18 cellular contexts compared by ENCODE assay signal in genomic region chr15:40234783-40235182, GRCh38. TPM values are rescaled to one million over a fixed set of nuclear protein-coding genes. Genes with fewer than 3 reads are reported as not detected.
DNase-seq lines count a peak whose midpoint lies in the region; ATAC-seq and TF ChIP-seq lines count a peak whose summit lies in the region.
"Had no signal": no experiment of that assay in that cellular context is flagged by ENCODE, and none has a peak within 500 bp of the region (broad histone marks: within the 10 kb centered on the region; RNA-seq: fewer than 3 reads in every experiment).

No MANE protein-coding gene starts in this region.

- ATAC-seq in activated CD8-positive, alpha-beta memory T cell treated with anti-CD3 and anti-CD28 coated beads, Interleukin-2, amount 10 ng/mL, durations not matched to agents 7 days and 5 days: no peak
- ATAC-seq in HG03432 (IDR thresholded peaks at IDR 0.05; ENCODE audit: unreplicated experiment): no peak
- ATAC-seq: body of pancreas, heart left ventricle, left lobe of liver had no signal

- DNase-seq in activated CD8-positive, alpha-beta memory T cell treated with anti-CD3 and anti-CD28 coated beads, Interleukin-2, amount 10 ng/mL, durations not matched to agents 7 days and 5 days: peak; percentile 23
- DNase-seq in activated CD8-positive, alpha-beta memory T cell treated with anti-CD3 and anti-CD28 coated beads for 24 hours: no peak
- DNase-seq in PC-9 (peak in 1 of 2 experiments; percentile 64), smooth muscle cell (lab: John Stamatoyannopoulos, UW; ENCODE audit: unreplicated experiment) (no peak), substantia nigra (lab: John Stamatoyannopoulos, UW) (no peak), NCI-H524 (lab: John Stamatoyannopoulos, UW) (no peak)
- DNase-seq: activated CD4-positive, alpha-beta T cell treated with anti-CD3 and anti-CD28 coated beads, Interleukin-2, amount 50 U/mL, for 48 hours; body of pancreas; heart left ventricle; NCI-H187 treated with DMSO at 0.1 percent for 48 hours; NK-92 treated with Interleukin-12 subunit alpha and Interleukin-12 subunit beta, amount 100 ng/mL, for 24 hours; pancreas had no signal

- BruUV-seq in PC-9 (replicated peaks; lab: Mats Ljungman, UMichigan): no TSS peak

- TF ChIP-seq CTCF in PC-9 (conservative IDR thresholded peaks at IDR 0.05) (no peak), smooth muscle cell (IDR thresholded peaks at IDR 0.05; ENCODE audit: borderline replicate concordance, insufficient read depth, poor library complexity, severe bottlenecking) (no peak)

- peaks cover 3% of the 10 kb centered on the region for H3K36me3 Mint-ChIP-seq in activated CD8-positive, alpha-beta memory T cell treated with anti-CD3 and anti-CD28 coated beads, Interleukin-2, amount 10 ng/mL, durations not matched to agents 7 days and 5 days

- H3K4me3 ChIP-seq in PC-9: no peak overlapping the region
- H3K4me3 ChIP-seq in esophagus (ENCODE audit: low read depth in 1 of 2, low read length in 2 of 2): no peak overlapping the region
- H3K4me3 ChIP-seq in smooth muscle cell: no peak overlapping the region
- H3K4me3 ChIP-seq: body of pancreas, heart left ventricle, pancreas, vagina had no signal

- POLR2A ChIA-PET in PC-9 (lab: Charles Lee; ENCODE audit: unreplicated experiment): no interaction called here

- H3K4me2 ChIP-seq in PC-9: peak overlapping the region; percentile 55; the same call in 1 of the 2 replicates
- no peak overlapping the region for H3K4me2 ChIP-seq in smooth muscle cell

- intact Hi-C loops in PC-9 (cut with micrococcal nuclease; ENCODE audit: unreplicated experiment): no loop called here

- CTCF ChIA-PET in activated CD8-positive, alpha-beta memory T cell treated with anti-CD3 and anti-CD28 coated beads, Interleukin-2, amount 10 ng/mL, durations not matched to agents 7 days and 5 days (lab: Charles Lee): interaction anchor here (1.5 to 1.7 kb wide), 2 partner anchors 17 to 44 kb away, joined by 3 to 5 read pairs; no protein-coding TSS in a partner anchor
- CTCF ChIA-PET in PC-9 (lab: Charles Lee): interaction anchor here (1.0 to 1.1 kb wide), 2 partner anchors 18 to 42 kb away, joined by 3 read pairs; no protein-coding TSS in a partner anchor

- H3K9ac ChIP-seq in smooth muscle cell (ENCODE audit: low read depth): no peak overlapping the region

- no peaks in the 10 kb centered on the region for H3K9me2 ChIP-seq in PC-9 (ENCODE audit: insufficient read depth)

- no peaks in the 10 kb centered on the region for H3K36me3 ChIP-seq in PC-9 (ENCODE audit: low read depth)
- H3K36me3 ChIP-seq in esophagus (ENCODE audit: control insufficient read depth in 2 of 2, insufficient read depth in 2 of 2, low read length in 1 of 2): no peaks in the 10 kb centered on the region
- H3K36me3 ChIP-seq in smooth muscle cell (ENCODE audit: low read depth): no peaks in the 10 kb centered on the region
- H3K36me3 ChIP-seq: heart left ventricle, pancreas, vagina had no signal

- H4K20me1 ChIP-seq in PC-9 (ENCODE audit: insufficient read depth) (no peaks in the 10 kb centered on the region), smooth muscle cell (ENCODE audit: low read depth) (no peaks in the 10 kb centered on the region)

- no peak overlapping the region for H3K27ac Mint-ChIP-seq in activated CD8-positive, alpha-beta memory T cell treated with anti-CD3 and anti-CD28 coated beads, Interleukin-2, amount 10 ng/mL, durations not matched to agents 7 days and 5 days
- H3K27ac Mint-ChIP-seq: activated T-helper 2 cell treated with anti-CD3 and anti-CD28 coated beads, Interferon-gamma antibody, Interleukin-2, Interleukin-4, amounts not matched to agents 10 μg/mL and 5 μg/mL and 100 μg/mL, durations not matched to agents 14 hours and 24 hours and 36 hours had no signal

- H3K4me1 ChIP-seq in PC-9 (replicated peaks; ENCODE audit: insufficient read depth) (peaks cover 36% of the 10 kb centered on the region), esophagus (ENCODE audit: control insufficient read depth in 2 of 2, insufficient read depth in 2 of 2, low read length in 1 of 2) (peaks cover 9 to 17% of the 10 kb centered on the region in 2 donors), smooth muscle cell (ENCODE audit: low read depth) (peaks cover 5% of the 10 kb centered on the region)
- H3K4me1 ChIP-seq: pancreas had no signal

- no peak overlapping the region for H2AFZ ChIP-seq in PC-9
- no peak overlapping the region for H2AFZ ChIP-seq in smooth muscle cell (ENCODE audit: low read depth)

- no peaks in the 10 kb centered on the region for H3K9me3 Mint-ChIP-seq in activated CD8-positive, alpha-beta memory T cell treated with anti-CD3 and anti-CD28 coated beads, Interleukin-2, amount 10 ng/mL, durations not matched to agents 7 days and 5 days (ENCODE audit: low read depth)
- H3K9me3 Mint-ChIP-seq: activated T-helper 2 cell treated with anti-CD3 and anti-CD28 coated beads, Interferon-gamma antibody, Interleukin-2, Interleukin-4, amounts not matched to agents 10 μg/mL and 5 μg/mL and 100 μg/mL, durations not matched to agents 14 hours and 24 hours and 36 hours had no signal

- H3K4me3 Mint-ChIP-seq in activated CD8-positive, alpha-beta memory T cell treated with anti-CD3 and anti-CD28 coated beads, Interleukin-2, amount 10 ng/mL, durations not matched to agents 7 days and 5 days: no peak overlapping the region

- H3F3A ChIP-seq in PC-9 (ENCODE audit: insufficient read depth, low read depth) (peaks cover 11% of the 10 kb centered on the region; the same call in 1 of the 2 replicates), smooth muscle cell (ENCODE audit: low read depth) (no peaks in the 10 kb centered on the region)

- H3K79me2 ChIP-seq in PC-9 (ENCODE audit: low read depth): no peaks in the 10 kb centered on the region
- no peaks in the 10 kb centered on the region for H3K79me2 ChIP-seq in smooth muscle cell (ENCODE audit: low read depth)

- H3K27ac ChIP-seq in PC-9: peak overlapping the region; percentile 49
- peak overlapping the region; percentile 46 to 86 for H3K27ac ChIP-seq in esophagus (ENCODE audit: low read depth in 2 of 2, low read length in 1 of 2)
- peak overlapping the region; percentile 13 for H3K27ac ChIP-seq in smooth muscle cell (ENCODE audit: low read depth)
- H3K27ac ChIP-seq in substantia nigra (ENCODE audit: low read depth, low read length, poor library complexity, severe bottlenecking): no peak overlapping the region
- H3K27ac ChIP-seq: body of pancreas, pancreas, vagina had no signal

- peaks cover 21% of the 10 kb centered on the region for H3K27me3 Mint-ChIP-seq in activated CD8-positive, alpha-beta memory T cell treated with anti-CD3 and anti-CD28 coated beads, Interleukin-2, amount 10 ng/mL, durations not matched to agents 7 days and 5 days

- WGBS in esophagus, 2 donors: 43 to 61% methylated on average over 4 of the region's 4 CpGs
- WGBS in smooth muscle cell (ENCODE audit: low lambda C conversion rate): 51% methylated on average over 4 of the region's 4 CpGs

- H3K9me3 ChIP-seq in PC-9 (ENCODE audit: insufficient read depth, low read depth) (no peaks in the 10 kb centered on the region), esophagus (ENCODE audit: control insufficient read depth in 2 of 2, insufficient read depth in 1 of 2, low read depth in 1 of 2, low read length in 1 of 2) (no peaks in the 10 kb centered on the region), smooth muscle cell (replicated peaks; ENCODE audit: low read depth) (no peaks in the 10 kb centered on the region)
- H3K9me3 ChIP-seq: body of pancreas, heart left ventricle, pancreas, vagina had no signal

- peaks cover 12% of the 10 kb centered on the region for H3K4me1 Mint-ChIP-seq in activated CD8-positive, alpha-beta memory T cell treated with anti-CD3 and anti-CD28 coated beads, Interleukin-2, amount 10 ng/mL, durations not matched to agents 7 days and 5 days

- no peaks in the 10 kb centered on the region for H3K27me3 ChIP-seq in PC-9 (ENCODE audit: insufficient read depth, low read depth)
- H3K27me3 ChIP-seq in esophagus (ENCODE audit: control insufficient read depth in 1 of 2, insufficient read depth in 2 of 2, low read length in 2 of 2): no peaks in the 10 kb centered on the region
- peaks cover 19% of the 10 kb centered on the region for H3K27me3 ChIP-seq in smooth muscle cell (ENCODE audit: low read depth)
- H3K27me3 ChIP-seq: body of pancreas, pancreas, vagina had no signal

RNA-seq across cellular contexts. Expression of gene PAK6, which starts 4.1 kb away (rescaled TPM):
- 1 to 10 TPM; 1.0 to 1.7 TPM for total RNA-seq in activated CD8-positive, alpha-beta memory T cell treated with anti-CD3 and anti-CD28 coated beads, Interleukin-2, amount 10 ng/mL, durations not matched to agents 7 days and 5 days
- 10.7 and 11.7 TPM in 2 replicates for total RNA-seq in PC-9 (2021)
- polyA plus RNA-seq in esophagus: 10 to 100 TPM; 14.7 to 16.6 TPM
- 1.6 and 3.2 TPM in 2 replicates for total RNA-seq in smooth muscle cell
- polyA plus RNA-seq in smooth muscle cell: 0.29 and 2.2 TPM in 2 replicates
- total RNA-seq: left lobe of liver had no signal

RNA-seq across cellular contexts. Expression of gene ANKRD63, which starts 48.1 kb away (rescaled TPM):
- total RNA-seq in activated CD8-positive, alpha-beta memory T cell treated with anti-CD3 and anti-CD28 coated beads, Interleukin-2, amount 10 ng/mL, durations not matched to agents 7 days and 5 days: not detected
- total RNA-seq in PC-9 (2021) (not detected in 2 replicates), smooth muscle cell (not detected in 2 replicates)
- polyA plus RNA-seq in esophagus (not detected), smooth muscle cell (0.15 TPM in 1 of 2 replicates, not detected in the other)
- total RNA-seq: body of pancreas; left lobe of liver; pancreas; T-helper 1 cell treated with Interleukin-12 subunit alpha and Interleukin-12 subunit beta and Interleukin-4 antibody, amounts not matched to agents 30 ng/mL and 1 ng/mL, for 36 hours; vagina had no signal
- polyA plus RNA-seq: heart left ventricle, pancreas had no signal
